In the genomic region with DNA sequence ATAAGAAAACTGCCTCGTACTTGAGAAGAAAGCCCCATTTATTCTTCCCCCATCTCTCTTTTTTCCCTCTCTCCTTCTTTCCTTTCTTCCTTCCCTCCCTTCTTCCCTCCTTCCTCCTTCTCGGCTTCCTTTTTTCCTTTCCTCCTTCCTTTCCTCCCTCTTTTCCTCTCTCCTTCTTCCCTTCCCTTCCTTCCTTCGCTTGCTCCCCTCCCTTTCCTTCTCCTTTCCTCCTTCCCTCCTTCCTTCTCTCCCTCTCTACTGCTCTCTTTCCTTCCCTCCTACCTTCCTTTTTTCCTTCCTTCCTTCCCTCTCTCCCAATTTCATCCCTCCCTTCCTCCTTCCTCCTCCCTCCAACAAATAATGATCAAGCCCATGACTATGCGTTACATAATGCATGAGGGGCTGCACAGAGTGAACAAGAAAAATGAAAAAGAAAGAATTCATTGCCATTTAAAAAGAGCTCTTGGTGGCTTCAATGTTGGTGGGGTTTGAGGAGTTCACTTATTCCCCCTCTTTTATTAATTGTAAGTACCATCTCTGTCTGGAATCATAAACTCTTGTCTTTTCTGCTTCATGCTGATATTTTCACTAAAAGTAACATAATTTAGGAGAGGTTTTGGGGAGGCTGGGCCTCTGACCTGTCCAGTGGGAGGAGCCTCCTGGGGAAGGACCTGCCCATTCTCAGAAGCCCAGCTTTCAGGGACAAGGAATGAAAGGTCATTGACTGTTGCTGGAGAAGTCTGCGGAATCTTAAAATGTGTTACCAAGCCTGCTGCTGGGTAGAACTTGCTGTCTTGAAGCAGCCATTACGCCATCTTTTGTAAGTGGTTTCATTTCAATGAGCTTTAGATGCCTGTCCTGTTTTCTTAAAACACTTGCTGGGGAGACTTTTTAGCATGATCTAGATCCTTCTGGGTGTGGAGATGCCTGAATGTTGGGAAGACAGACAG, we compare ENCODE assay signal across 3 cellular contexts.
TF ChIP-seq lines count a peak whose summit lies in the region.

No MANE protein-coding gene starts in this region.

TF ChIP-seq in WTC11, 78 proteins besides CTCF, POLR2A, EP300 and RAD21:
- TF ChIP-seq, protein P1, sequence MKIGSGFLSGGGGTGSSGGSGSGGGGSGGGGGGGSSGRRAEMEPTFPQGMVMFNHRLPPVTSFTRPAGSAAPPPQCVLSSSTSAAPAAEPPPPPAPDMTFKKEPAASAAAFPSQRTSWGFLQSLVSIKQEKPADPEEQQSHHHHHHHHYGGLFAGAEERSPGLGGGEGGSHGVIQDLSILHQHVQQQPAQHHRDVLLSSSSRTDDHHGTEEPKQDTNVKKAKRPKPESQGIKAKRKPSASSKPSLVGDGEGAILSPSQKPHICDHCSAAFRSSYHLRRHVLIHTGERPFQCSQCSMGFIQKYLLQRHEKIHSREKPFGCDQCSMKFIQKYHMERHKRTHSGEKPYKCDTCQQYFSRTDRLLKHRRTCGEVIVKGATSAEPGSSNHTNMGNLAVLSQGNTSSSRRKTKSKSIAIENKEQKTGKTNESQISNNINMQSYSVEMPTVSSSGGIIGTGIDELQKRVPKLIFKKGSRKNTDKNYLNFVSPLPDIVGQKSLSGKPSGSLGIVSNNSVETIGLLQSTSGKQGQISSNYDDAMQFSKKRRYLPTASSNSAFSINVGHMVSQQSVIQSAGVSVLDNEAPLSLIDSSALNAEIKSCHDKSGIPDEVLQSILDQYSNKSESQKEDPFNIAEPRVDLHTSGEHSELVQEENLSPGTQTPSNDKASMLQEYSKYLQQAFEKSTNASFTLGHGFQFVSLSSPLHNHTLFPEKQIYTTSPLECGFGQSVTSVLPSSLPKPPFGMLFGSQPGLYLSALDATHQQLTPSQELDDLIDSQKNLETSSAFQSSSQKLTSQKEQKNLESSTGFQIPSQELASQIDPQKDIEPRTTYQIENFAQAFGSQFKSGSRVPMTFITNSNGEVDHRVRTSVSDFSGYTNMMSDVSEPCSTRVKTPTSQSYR (CRISPR knock-in tag; IDR thresholded peaks at IDR 0.05) = no peak
- TF ChIP-seq, protein P2, sequence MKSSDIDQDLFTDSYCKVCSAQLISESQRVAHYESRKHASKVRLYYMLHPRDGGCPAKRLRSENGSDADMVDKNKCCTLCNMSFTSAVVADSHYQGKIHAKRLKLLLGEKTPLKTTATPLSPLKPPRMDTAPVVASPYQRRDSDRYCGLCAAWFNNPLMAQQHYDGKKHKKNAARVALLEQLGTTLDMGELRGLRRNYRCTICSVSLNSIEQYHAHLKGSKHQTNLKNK (CRISPR knock-in tag; IDR thresholded peaks at IDR 0.05) = no peak
- TF ChIP-seq, protein P3, sequence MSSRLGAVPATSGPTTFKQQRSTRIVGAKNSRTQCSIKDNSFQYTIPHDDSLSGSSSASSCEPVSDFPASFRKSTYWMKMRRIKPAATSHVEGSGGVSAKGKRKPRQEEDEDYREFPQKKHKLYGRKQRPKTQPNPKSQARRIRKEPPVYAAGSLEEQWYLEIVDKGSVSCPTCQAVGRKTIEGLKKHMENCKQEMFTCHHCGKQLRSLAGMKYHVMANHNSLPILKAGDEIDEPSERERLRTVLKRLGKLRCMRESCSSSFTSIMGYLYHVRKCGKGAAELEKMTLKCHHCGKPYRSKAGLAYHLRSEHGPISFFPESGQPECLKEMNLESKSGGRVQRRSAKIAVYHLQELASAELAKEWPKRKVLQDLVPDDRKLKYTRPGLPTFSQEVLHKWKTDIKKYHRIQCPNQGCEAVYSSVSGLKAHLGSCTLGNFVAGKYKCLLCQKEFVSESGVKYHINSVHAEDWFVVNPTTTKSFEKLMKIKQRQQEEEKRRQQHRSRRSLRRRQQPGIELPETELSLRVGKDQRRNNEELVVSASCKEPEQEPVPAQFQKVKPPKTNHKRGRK (CRISPR knock-in tag; IDR thresholded peaks at IDR 0.05; ENCODE audit: borderline replicate concordance) = 0 out of 2 replicates have a peak, but pooled peaks have one; percentile 54

TF ChIP-seq in liver, 16 proteins besides CTCF, POLR2A, EP300 and RAD21 (continued from another document):
- TF ChIP-seq, protein P4, sequence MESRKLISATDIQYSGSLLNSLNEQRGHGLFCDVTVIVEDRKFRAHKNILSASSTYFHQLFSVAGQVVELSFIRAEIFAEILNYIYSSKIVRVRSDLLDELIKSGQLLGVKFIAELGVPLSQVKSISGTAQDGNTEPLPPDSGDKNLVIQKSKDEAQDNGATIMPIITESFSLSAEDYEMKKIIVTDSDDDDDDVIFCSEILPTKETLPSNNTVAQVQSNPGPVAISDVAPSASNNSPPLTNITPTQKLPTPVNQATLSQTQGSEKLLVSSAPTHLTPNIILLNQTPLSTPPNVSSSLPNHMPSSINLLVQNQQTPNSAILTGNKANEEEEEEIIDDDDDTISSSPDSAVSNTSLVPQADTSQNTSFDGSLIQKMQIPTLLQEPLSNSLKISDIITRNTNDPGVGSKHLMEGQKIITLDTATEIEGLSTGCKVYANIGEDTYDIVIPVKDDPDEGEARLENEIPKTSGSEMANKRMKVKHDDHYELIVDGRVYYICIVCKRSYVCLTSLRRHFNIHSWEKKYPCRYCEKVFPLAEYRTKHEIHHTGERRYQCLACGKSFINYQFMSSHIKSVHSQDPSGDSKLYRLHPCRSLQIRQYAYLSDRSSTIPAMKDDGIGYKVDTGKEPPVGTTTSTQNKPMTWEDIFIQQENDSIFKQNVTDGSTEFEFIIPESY (IDR thresholded peaks at IDR 0.05) = no peak
- no peak for TF ChIP-seq TAF1 (conservative IDR thresholded peaks at IDR 0.05)
- TF ChIP-seq NR2F2 (IDR thresholded peaks at IDR 0.05) = peak; percentile 59
- TF ChIP-seq JUND (IDR thresholded peaks at IDR 0.05) = no peak
- TF ChIP-seq RXRA (IDR thresholded peaks at IDR 0.05) = peak; percentile 44 to 50
- no peak for TF ChIP-seq FOXA1 (IDR thresholded peaks at IDR 0.05)
- TF ChIP-seq YY1 (IDR thresholded peaks at IDR 0.05) = no peak
- TF ChIP-seq, protein P5, sequence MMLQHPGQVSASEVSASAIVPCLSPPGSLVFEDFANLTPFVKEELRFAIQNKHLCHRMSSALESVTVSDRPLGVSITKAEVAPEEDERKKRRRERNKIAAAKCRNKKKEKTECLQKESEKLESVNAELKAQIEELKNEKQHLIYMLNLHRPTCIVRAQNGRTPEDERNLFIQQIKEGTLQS (IDR thresholded peaks at IDR 0.05) = no peak
- TF ChIP-seq, protein P6, sequence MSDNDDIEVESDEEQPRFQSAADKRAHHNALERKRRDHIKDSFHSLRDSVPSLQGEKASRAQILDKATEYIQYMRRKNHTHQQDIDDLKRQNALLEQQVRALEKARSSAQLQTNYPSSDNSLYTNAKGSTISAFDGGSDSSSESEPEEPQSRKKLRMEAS (IDR thresholded peaks at IDR 0.05) = no peak
- TF ChIP-seq FOXA2 (IDR thresholded peaks at IDR 0.05) = no peak
- TF ChIP-seq, protein P7, sequence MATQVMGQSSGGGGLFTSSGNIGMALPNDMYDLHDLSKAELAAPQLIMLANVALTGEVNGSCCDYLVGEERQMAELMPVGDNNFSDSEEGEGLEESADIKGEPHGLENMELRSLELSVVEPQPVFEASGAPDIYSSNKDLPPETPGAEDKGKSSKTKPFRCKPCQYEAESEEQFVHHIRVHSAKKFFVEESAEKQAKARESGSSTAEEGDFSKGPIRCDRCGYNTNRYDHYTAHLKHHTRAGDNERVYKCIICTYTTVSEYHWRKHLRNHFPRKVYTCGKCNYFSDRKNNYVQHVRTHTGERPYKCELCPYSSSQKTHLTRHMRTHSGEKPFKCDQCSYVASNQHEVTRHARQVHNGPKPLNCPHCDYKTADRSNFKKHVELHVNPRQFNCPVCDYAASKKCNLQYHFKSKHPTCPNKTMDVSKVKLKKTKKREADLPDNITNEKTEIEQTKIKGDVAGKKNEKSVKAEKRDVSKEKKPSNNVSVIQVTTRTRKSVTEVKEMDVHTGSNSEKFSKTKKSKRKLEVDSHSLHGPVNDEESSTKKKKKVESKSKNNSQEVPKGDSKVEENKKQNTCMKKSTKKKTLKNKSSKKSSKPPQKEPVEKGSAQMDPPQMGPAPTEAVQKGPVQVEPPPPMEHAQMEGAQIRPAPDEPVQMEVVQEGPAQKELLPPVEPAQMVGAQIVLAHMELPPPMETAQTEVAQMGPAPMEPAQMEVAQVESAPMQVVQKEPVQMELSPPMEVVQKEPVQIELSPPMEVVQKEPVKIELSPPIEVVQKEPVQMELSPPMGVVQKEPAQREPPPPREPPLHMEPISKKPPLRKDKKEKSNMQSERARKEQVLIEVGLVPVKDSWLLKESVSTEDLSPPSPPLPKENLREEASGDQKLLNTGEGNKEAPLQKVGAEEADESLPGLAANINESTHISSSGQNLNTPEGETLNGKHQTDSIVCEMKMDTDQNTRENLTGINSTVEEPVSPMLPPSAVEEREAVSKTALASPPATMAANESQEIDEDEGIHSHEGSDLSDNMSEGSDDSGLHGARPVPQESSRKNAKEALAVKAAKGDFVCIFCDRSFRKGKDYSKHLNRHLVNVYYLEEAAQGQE (IDR thresholded peaks at IDR 0.05) = no peak
- TF ChIP-seq HNF4G (IDR thresholded peaks at IDR 0.05) = no peak
- no peak for TF ChIP-seq GABPA (IDR thresholded peaks at IDR 0.05 in 1 of 2, conservative IDR thresholded peaks at IDR 0.05 in 1 of 2)
- TF ChIP-seq HNF4A (conservative IDR thresholded peaks at IDR 0.05) = no peak
TF ChIP-seq in liver: peak in this region for 2.

TF ChIP-seq in GM23338, 12 proteins besides CTCF, POLR2A, EP300 and RAD21 (continued from another document and continues in another):
- TF ChIP-seq, protein P8, sequence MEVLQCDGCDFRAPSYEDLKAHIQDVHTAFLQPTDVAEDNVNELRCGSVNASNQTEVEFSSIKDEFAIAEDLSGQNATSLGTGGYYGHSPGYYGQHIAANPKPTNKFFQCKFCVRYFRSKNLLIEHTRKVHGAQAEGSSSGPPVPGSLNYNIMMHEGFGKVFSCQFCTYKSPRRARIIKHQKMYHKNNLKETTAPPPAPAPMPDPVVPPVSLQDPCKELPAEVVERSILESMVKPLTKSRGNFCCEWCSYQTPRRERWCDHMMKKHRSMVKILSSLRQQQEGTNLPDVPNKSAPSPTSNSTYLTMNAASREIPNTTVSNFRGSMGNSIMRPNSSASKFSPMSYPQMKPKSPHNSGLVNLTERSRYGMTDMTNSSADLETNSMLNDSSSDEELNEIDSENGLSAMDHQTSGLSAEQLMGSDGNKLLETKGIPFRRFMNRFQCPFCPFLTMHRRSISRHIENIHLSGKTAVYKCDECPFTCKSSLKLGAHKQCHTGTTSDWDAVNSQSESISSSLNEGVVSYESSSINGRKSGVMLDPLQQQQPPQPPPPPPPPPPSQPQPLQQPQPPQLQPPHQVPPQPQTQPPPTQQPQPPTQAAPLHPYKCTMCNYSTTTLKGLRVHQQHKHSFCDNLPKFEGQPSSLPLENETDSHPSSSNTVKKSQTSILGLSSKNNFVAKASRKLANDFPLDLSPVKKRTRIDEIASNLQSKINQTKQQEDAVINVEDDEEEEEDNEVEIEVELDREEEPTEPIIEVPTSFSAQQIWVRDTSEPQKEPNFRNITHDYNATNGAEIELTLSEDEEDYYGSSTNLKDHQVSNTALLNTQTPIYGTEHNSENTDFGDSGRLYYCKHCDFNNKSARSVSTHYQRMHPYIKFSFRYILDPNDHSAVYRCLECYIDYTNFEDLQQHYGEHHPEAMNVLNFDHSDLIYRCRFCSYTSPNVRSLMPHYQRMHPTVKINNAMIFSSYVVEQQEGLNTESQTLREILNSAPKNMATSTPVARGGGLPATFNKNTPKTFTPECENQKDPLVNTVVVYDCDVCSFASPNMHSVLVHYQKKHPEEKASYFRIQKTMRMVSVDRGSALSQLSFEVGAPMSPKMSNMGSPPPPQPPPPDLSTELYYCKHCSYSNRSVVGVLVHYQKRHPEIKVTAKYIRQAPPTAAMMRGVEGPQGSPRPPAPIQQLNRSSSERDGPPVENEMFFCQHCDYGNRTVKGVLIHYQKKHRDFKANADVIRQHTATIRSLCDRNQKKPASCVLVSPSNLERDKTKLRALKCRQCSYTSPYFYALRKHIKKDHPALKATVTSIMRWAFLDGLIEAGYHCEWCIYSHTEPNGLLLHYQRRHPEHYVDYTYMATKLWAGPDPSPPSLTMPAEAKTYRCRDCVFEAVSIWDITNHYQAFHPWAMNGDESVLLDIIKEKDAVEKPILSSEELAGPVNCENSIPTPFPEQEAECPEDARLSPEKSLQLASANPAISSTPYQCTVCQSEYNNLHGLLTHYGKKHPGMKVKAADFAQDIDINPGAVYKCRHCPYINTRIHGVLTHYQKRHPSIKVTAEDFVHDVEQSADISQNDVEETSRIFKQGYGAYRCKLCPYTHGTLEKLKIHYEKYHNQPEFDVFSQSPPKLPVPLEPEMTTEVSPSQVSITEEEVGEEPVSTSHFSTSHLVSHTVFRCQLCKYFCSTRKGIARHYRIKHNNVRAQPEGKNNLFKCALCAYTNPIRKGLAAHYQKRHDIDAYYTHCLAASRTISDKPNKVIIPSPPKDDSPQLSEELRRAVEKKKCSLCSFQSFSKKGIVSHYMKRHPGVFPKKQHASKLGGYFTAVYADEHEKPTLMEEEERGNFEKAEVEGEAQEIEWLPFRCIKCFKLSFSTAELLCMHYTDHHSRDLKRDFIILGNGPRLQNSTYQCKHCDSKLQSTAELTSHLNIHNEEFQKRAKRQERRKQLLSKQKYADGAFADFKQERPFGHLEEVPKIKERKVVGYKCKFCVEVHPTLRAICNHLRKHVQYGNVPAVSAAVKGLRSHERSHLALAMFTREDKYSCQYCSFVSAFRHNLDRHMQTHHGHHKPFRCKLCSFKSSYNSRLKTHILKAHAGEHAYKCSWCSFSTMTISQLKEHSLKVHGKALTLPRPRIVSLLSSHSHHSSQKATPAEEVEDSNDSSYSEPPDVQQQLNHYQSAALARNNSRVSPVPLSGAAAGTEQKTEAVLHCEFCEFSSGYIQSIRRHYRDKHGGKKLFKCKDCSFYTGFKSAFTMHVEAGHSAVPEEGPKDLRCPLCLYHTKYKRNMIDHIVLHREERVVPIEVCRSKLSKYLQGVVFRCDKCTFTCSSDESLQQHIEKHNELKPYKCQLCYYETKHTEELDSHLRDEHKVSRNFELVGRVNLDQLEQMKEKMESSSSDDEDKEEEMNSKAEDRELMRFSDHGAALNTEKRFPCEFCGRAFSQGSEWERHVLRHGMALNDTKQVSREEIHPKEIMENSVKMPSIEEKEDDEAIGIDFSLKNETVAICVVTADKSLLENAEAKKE (CRISPR knock-in tag; IDR thresholded peaks at IDR 0.05) = no peak
- TF ChIP-seq NANOG (IDR thresholded peaks at IDR 0.05; ENCODE audit: borderline replicate concordance) (no peak), JUNB (IDR thresholded peaks at IDR 0.05; ENCODE audit: unreplicated experiment) (no peak)
- TF ChIP-seq, protein P9, sequence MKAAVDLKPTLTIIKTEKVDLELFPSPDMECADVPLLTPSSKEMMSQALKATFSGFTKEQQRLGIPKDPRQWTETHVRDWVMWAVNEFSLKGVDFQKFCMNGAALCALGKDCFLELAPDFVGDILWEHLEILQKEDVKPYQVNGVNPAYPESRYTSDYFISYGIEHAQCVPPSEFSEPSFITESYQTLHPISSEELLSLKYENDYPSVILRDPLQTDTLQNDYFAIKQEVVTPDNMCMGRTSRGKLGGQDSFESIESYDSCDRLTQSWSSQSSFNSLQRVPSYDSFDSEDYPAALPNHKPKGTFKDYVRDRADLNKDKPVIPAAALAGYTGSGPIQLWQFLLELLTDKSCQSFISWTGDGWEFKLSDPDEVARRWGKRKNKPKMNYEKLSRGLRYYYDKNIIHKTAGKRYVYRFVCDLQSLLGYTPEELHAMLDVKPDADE (IDR thresholded peaks at IDR 0.05) = no peak
